ENCODE assay signal across 34 cellular contexts in genomic region chr3:181040030-181040429, GRCh38.
"Had no signal": no experiment of that assay in that cellular context is flagged by ENCODE, and none has a peak within 500 bp of the region (broad histone marks: within the 10 kb centered on the region; RNA-seq: fewer than 3 reads in every experiment).

No MANE protein-coding gene starts in this region.

- H3K36me3 ChIP-seq: MG63 had no signal

- H3K4me3 ChIP-seq: MG63 had no signal

- H3K9me3 ChIP-seq: MG63 had no signal

- DNase-seq: Karpas-422, Kasumi-1, MG63, MM.1S, MV-4-11, NCI-H1048, NCI-H1092, NCI-H1092 treated with DMSO at 0.1 percent for 48 hours, NCI-H1105, NCI-H1105 treated with DMSO at 0.1 percent for 48 hours, NCI-H1417, NCI-H1417 treated with DMSO at 0.1 percent for 48 hours, NCI-H1436, NCI-H1436 treated with DMSO at 0.1 percent for 48 hours, NCI-H146, NCI-H1694, NCI-H1694 treated with DMSO at 0.1 percent for 48 hours, NCI-H187, NCI-H187 treated with DMSO at 0.1 percent for 48 hours, NCI-H1930, NCI-H2029, NCI-H2029 treated with DMSO at 0.1 percent for 48 hours, NCI-H2081, NCI-H2081 treated with DMSO at 0.1 percent for 48 hours, NCI-H2107, NCI-H2171, NCI-H2171 treated with DMSO at 0.1 percent for 48 hours, NCI-H2227 treated with DMSO at 0.1 percent for 48 hours, NCI-H226, NCI-H345, NCI-H446, NCI-H446 treated with DMSO at 0.1 percent for 48 hours, NCI-H510A, NCI-H510A treated with DMSO at 0.1 percent for 48 hours had no signal
